Comparison of ENCODE assay signal across 8 cellular contexts in the genomic region with DNA sequence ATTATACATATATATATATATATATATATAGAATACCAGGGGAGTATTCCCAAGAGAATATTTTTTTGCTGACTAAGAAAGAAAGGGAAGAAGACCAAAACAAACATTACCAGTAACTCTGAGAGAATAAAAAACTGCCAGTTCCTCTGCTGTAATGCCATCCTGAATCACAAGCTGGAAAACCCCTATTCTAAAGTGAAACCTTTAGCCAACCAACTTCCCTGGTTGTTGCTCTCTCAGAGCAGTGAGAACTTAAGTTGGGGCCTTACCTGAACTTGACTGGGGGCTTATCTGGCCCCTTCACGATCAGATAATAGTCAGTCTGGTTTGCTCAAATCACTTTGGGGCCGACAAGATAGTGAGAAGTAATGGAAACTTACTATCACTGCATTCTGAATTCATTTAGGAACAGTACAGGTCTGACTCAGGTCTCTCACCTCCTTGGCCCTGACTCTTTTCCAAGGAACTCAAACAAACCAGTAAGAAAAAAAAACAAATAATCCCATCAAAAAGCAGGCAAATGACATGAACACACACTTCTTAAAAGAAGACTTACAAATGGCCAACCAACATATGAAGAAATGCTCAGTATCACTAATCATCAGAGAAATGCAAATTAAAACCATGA.
DNase-seq lines count a peak whose midpoint lies in the region; ATAC-seq and TF ChIP-seq lines count a peak whose summit lies in the region.

No MANE protein-coding gene starts in this region.

- ATAC-seq in HG03460 (IDR thresholded peaks at IDR 0.05; ENCODE audit: unreplicated experiment) (peak; percentile 45), HG02981 (IDR thresholded peaks at IDR 0.05; ENCODE audit: unreplicated experiment) (no peak)

- H3K36me3 Mint-ChIP-seq in chondrocyte (ENCODE audit: low read depth), result no peaks in the 10 kb centered on the region
- peaks cover 18% of the 10 kb centered on the region for H3K36me3 Mint-ChIP-seq in stimulated activated naive CD8-positive, alpha-beta T cell treated with anti-CD3 and anti-CD28 coated beads, Interleukin-15, Interleukin-2, amounts not matched to agents 100 ng/mL and 50 ng/mL, for 24 hours (ENCODE audit: low read depth)

- no peak overlapping the region for H3K4me3 Mint-ChIP-seq in chondrocyte (ENCODE audit: unreplicated experiment)
- H3K4me3 Mint-ChIP-seq in stimulated activated naive CD8-positive, alpha-beta T cell treated with anti-CD3 and anti-CD28 coated beads, Interleukin-15, Interleukin-2, amounts not matched to agents 100 ng/mL and 50 ng/mL, for 24 hours, result peak overlapping the region; percentile 62

- H3K27ac Mint-ChIP-seq in chondrocyte (ENCODE audit: unreplicated experiment), result peak overlapping the region; percentile 82
- peak overlapping the region; percentile 99 for H3K27ac Mint-ChIP-seq in stimulated activated naive CD8-positive, alpha-beta T cell treated with anti-CD3 and anti-CD28 coated beads, Interleukin-15, Interleukin-2, amounts not matched to agents 100 ng/mL and 50 ng/mL, for 24 hours

- peak; percentile 21 for DNase-seq in stimulated activated CD4-positive, alpha-beta T cell treated with anti-CD3 and anti-CD28 coated beads, Interleukin-15, amount 100 ng/mL, for 24 hours
- DNase-seq in stimulated activated CD4-positive, alpha-beta T cell treated with anti-CD3 and anti-CD28 coated beads, Interleukin-12 subunit alpha, Interleukin-12 subunit beta, amount 100 ng/mL, for 4 hours, result no peak
- DNase-seq in chondrocyte (ENCODE audit: low spot score), result no peak
- DNase-seq in NCI-H187 (lab: John Stamatoyannopoulos, UW), result no peak
- no peak for DNase-seq in NCI-H2029 (lab: John Stamatoyannopoulos, UW)

- no peak for TF ChIP-seq CTCF in chondrocyte (IDR thresholded peaks at IDR 0.05)

- no peaks in the 10 kb centered on the region for H3K9me3 Mint-ChIP-seq in chondrocyte (ENCODE audit: low read depth)
- H3K9me3 Mint-ChIP-seq in stimulated activated naive CD8-positive, alpha-beta T cell treated with anti-CD3 and anti-CD28 coated beads, Interleukin-15, Interleukin-2, amounts not matched to agents 100 ng/mL and 50 ng/mL, for 24 hours, result no peaks in the 10 kb centered on the region

- H3K27me3 Mint-ChIP-seq in chondrocyte (ENCODE audit: low read depth), result no peaks in the 10 kb centered on the region
- H3K27me3 Mint-ChIP-seq in stimulated activated naive CD8-positive, alpha-beta T cell treated with anti-CD3 and anti-CD28 coated beads, Interleukin-15, Interleukin-2, amounts not matched to agents 100 ng/mL and 50 ng/mL, for 24 hours, result no peaks in the 10 kb centered on the region

- peaks cover 16% of the 10 kb centered on the region for H3K4me1 Mint-ChIP-seq in chondrocyte (ENCODE audit: low read depth)
- H3K4me1 Mint-ChIP-seq in stimulated activated naive CD8-positive, alpha-beta T cell treated with anti-CD3 and anti-CD28 coated beads, Interleukin-15, Interleukin-2, amounts not matched to agents 100 ng/mL and 50 ng/mL, for 24 hours (ENCODE audit: low read depth), result peaks cover 64% of the 10 kb centered on the region
